In genomic region chr18:26476697-26477096, GRCh38 we compare ENCODE assay signal across 37 cellular contexts.
"Had no signal": no experiment of that assay in that cellular context is flagged by ENCODE, and none has a peak within 500 bp of the region (broad histone marks: within the 10 kb centered on the region; RNA-seq: fewer than 3 reads in every experiment).

No MANE protein-coding gene starts in this region.

- H3K27ac ChIP-seq: adrenal gland, body of pancreas, breast epithelium, cardiac muscle cell, coronary artery, gastrocnemius medialis, heart left ventricle had no signal

- H3K27ac Mint-ChIP-seq: activated CD4-positive, alpha-beta memory T cell treated with anti-CD3 and anti-CD28 coated beads for 36 hours; activated CD4-positive, alpha-beta T cell treated with anti-CD3 and anti-CD28 coated beads for 36 hours; activated CD4-positive, alpha-beta T cell treated with anti-CD3 and anti-CD28 coated beads, Interleukin-2, amount 10 ng/mL, durations not matched to agents 24 days and 14 days; activated CD8-positive, alpha-beta memory T cell treated with anti-CD3 and anti-CD28 coated beads, Interleukin-2, amount 10 ng/mL, durations not matched to agents 7 days and 5 days; activated CD8-positive, alpha-beta T cell treated with anti-CD3 and anti-CD28 coated beads, Interleukin-2, amount 10 ng/mL, durations not matched to agents 7 days and 5 days; activated naive CD4-positive, alpha-beta T cell treated with anti-CD3 and anti-CD28 coated beads for 36 hours; activated naive CD4-positive, alpha-beta T cell treated with anti-CD3 and anti-CD28 coated beads, Interleukin-2, amount 50 U/mL, for 24 hours; activated naive CD8-positive, alpha-beta T cell treated with anti-CD3 and anti-CD28 coated beads for 36 hours; activated naive CD8-positive, alpha-beta T cell treated with anti-CD3 and anti-CD28 coated beads, Interleukin-2, amount 50 U/mL, for 24 hours; activated T-helper 1 cell treated with anti-CD3 and anti-CD28 coated beads, Interleukin-12 subunit alpha, Interleukin-12 subunit beta, Interleukin-2, Interleukin-4 antibody, amounts not matched to agents 30 ng/mL and 10 ng/mL and 1 ng/mL, durations not matched to agents 14 hours and 24 hours and 36 hours; activated T-helper 2 cell treated with anti-CD3 and anti-CD28 coated beads, Interferon-gamma antibody, Interleukin-2, Interleukin-4, amounts not matched to agents 10 μg/mL and 5 μg/mL and 100 μg/mL, durations not matched to agents 14 hours and 24 hours and 36 hours; dendritic cell treated with granulocyte-macrophage colony-stimulating factor and Interleukin-4, amounts not matched to agents 40 ng/mL and 50 ng/mL, for 4 days; endodermal cell; T-helper 17 cell; T-helper 2 cell treated with Interferon-gamma antibody and Interleukin-4, amounts not matched to agents 5 μg/mL and 100 μg/mL, for 36 hours had no signal

- DNase-seq: activated CD4-positive, alpha-beta memory T cell treated with anti-CD3 and anti-CD28 coated beads for 36 hours; activated CD4-positive, alpha-beta T cell treated with anti-CD3 and anti-CD28 coated beads for 36 hours; activated CD4-positive, alpha-beta T cell treated with anti-CD3 and anti-CD28 coated beads, Interleukin-2, amount 10 ng/mL, durations not matched to agents 24 days and 14 days; activated CD4-positive, CD25-positive, alpha-beta regulatory T cell; activated CD4-positive, CD25-positive, alpha-beta regulatory T cell treated with anti-CD3 and anti-CD28 coated beads, Interleukin-2, amount 50 U/mL, for 72 hours; activated CD8-positive, alpha-beta memory T cell treated with anti-CD3 and anti-CD28 coated beads, Interleukin-2, amount 10 ng/mL, durations not matched to agents 7 days and 5 days; activated CD8-positive, alpha-beta memory T cell treated with anti-CD3 and anti-CD28 coated beads, Interleukin-2, amount 50 U/mL, for 4 hours; activated CD8-positive, alpha-beta T cell treated with anti-CD3 and anti-CD28 coated beads, Interleukin-2, amount 10 ng/mL, durations not matched to agents 7 days and 5 days; activated effector memory CD4-positive, alpha-beta T cell treated with anti-CD3 and anti-CD28 coated beads, Interleukin-2, amount 50 U/mL, for 16 hours; activated naive CD4-positive, alpha-beta T cell treated with anti-CD3 and anti-CD28 coated beads for 36 hours; activated naive CD8-positive, alpha-beta T cell treated with anti-CD3 and anti-CD28 coated beads for 36 hours; activated naive CD8-positive, alpha-beta T cell treated with anti-CD3 and anti-CD28 coated beads, Interleukin-2, amount 50 U/mL, for 24 hours; activated T-cell treated with anti-CD3 and anti-CD28 coated beads, Interleukin-2, amount 50 U/mL, for 1 hour; activated T-cell treated with anti-CD3 and anti-CD28 coated beads, Interleukin-2, amount 50 U/mL, for 48 hours; adrenal gland; amygdala; aorta; body of pancreas; dorsolateral prefrontal cortex; effector memory CD4-positive, alpha-beta T cell; endodermal cell; foreskin fibroblast; gastrocnemius medialis; glutamatergic neuron; heart left ventricle; T-helper 17 cell; T1000 had no signal

- H3K36me3 ChIP-seq: adrenal gland, breast epithelium had no signal

- H3K36me3 Mint-ChIP-seq: activated CD4-positive, alpha-beta memory T cell treated with anti-CD3 and anti-CD28 coated beads for 36 hours; activated CD8-positive, alpha-beta memory T cell treated with anti-CD3 and anti-CD28 coated beads, Interleukin-2, amount 10 ng/mL, durations not matched to agents 7 days and 5 days had no signal

- H3K27me3 ChIP-seq: adrenal gland, body of pancreas, breast epithelium, cardiac muscle cell, dorsolateral prefrontal cortex, gastrocnemius medialis, heart left ventricle had no signal

- H3K9me3 ChIP-seq: adrenal gland, body of pancreas, breast epithelium, gastrocnemius medialis, heart left ventricle had no signal

- H3K4me3 ChIP-seq: adrenal gland, body of pancreas, breast epithelium, cardiac muscle cell, coronary artery, dorsolateral prefrontal cortex, gastrocnemius medialis, heart left ventricle had no signal

- ATAC-seq: activated CD4-positive, alpha-beta T cell treated with anti-CD3 and anti-CD28 coated beads for 36 hours; activated CD8-positive, alpha-beta memory T cell treated with anti-CD3 and anti-CD28 coated beads, Interleukin-2, amount 10 ng/mL, durations not matched to agents 7 days and 5 days; activated CD8-positive, alpha-beta T cell treated with anti-CD3 and anti-CD28 coated beads, Interleukin-2, amount 10 ng/mL, durations not matched to agents 7 days and 5 days; activated naive CD8-positive, alpha-beta T cell treated with anti-CD3 and anti-CD28 coated beads, Interleukin-2, amount 50 U/mL, for 24 hours; body of pancreas; esophagus mucosa; gastrocnemius medialis; heart left ventricle; T-helper 17 cell had no signal

- H3K4me3 Mint-ChIP-seq: activated CD4-positive, alpha-beta memory T cell treated with anti-CD3 and anti-CD28 coated beads for 36 hours; activated CD4-positive, alpha-beta T cell treated with anti-CD3 and anti-CD28 coated beads for 36 hours; activated CD4-positive, alpha-beta T cell treated with anti-CD3 and anti-CD28 coated beads, Interleukin-2, amount 10 ng/mL, durations not matched to agents 24 days and 14 days; activated CD8-positive, alpha-beta memory T cell treated with anti-CD3 and anti-CD28 coated beads, Interleukin-2, amount 10 ng/mL, durations not matched to agents 7 days and 5 days; activated CD8-positive, alpha-beta T cell treated with anti-CD3 and anti-CD28 coated beads, Interleukin-2, amount 10 ng/mL, durations not matched to agents 7 days and 5 days; activated naive CD4-positive, alpha-beta T cell treated with anti-CD3 and anti-CD28 coated beads for 36 hours; activated naive CD4-positive, alpha-beta T cell treated with anti-CD3 and anti-CD28 coated beads, Interleukin-2, amount 50 U/mL, for 24 hours; activated naive CD8-positive, alpha-beta T cell treated with anti-CD3 and anti-CD28 coated beads for 36 hours; activated naive CD8-positive, alpha-beta T cell treated with anti-CD3 and anti-CD28 coated beads, Interleukin-2, amount 50 U/mL, for 24 hours; activated T-helper 1 cell treated with anti-CD3 and anti-CD28 coated beads, Interleukin-12 subunit alpha, Interleukin-12 subunit beta, Interleukin-2, Interleukin-4 antibody, amounts not matched to agents 30 ng/mL and 10 ng/mL and 1 ng/mL, durations not matched to agents 14 hours and 24 hours and 36 hours; central memory CD8-positive, alpha-beta T cell; dendritic cell treated with granulocyte-macrophage colony-stimulating factor and Interleukin-4, amounts not matched to agents 40 ng/mL and 50 ng/mL, for 4 days; endodermal cell; T-helper 17 cell; T-helper 2 cell treated with Interferon-gamma antibody and Interleukin-4, amounts not matched to agents 5 μg/mL and 100 μg/mL, for 36 hours had no signal

- H3K4me1 ChIP-seq: adrenal gland, breast epithelium, heart left ventricle had no signal

- H3K27me3 Mint-ChIP-seq: activated CD4-positive, alpha-beta memory T cell treated with anti-CD3 and anti-CD28 coated beads for 36 hours; activated CD4-positive, alpha-beta T cell treated with anti-CD3 and anti-CD28 coated beads for 36 hours; activated CD4-positive, alpha-beta T cell treated with anti-CD3 and anti-CD28 coated beads, Interleukin-2, amount 10 ng/mL, durations not matched to agents 24 days and 14 days; activated CD8-positive, alpha-beta memory T cell treated with anti-CD3 and anti-CD28 coated beads, Interleukin-2, amount 10 ng/mL, durations not matched to agents 7 days and 5 days; activated naive CD4-positive, alpha-beta T cell treated with anti-CD3 and anti-CD28 coated beads, Interleukin-2, amount 50 U/mL, for 24 hours; activated naive CD8-positive, alpha-beta T cell treated with anti-CD3 and anti-CD28 coated beads for 36 hours; activated naive CD8-positive, alpha-beta T cell treated with anti-CD3 and anti-CD28 coated beads, Interleukin-2, amount 50 U/mL, for 24 hours; central memory CD8-positive, alpha-beta T cell; dendritic cell treated with granulocyte-macrophage colony-stimulating factor and Interleukin-4, amounts not matched to agents 40 ng/mL and 50 ng/mL, for 4 days; T-helper 17 cell had no signal

- H3K4me1 Mint-ChIP-seq: activated CD4-positive, alpha-beta T cell treated with anti-CD3 and anti-CD28 coated beads for 36 hours; activated CD4-positive, alpha-beta T cell treated with anti-CD3 and anti-CD28 coated beads, Interleukin-2, amount 10 ng/mL, durations not matched to agents 24 days and 14 days; activated CD8-positive, alpha-beta memory T cell treated with anti-CD3 and anti-CD28 coated beads, Interleukin-2, amount 10 ng/mL, durations not matched to agents 7 days and 5 days; activated naive CD4-positive, alpha-beta T cell treated with anti-CD3 and anti-CD28 coated beads, Interleukin-2, amount 50 U/mL, for 24 hours; activated naive CD8-positive, alpha-beta T cell treated with anti-CD3 and anti-CD28 coated beads for 36 hours; activated naive CD8-positive, alpha-beta T cell treated with anti-CD3 and anti-CD28 coated beads, Interleukin-2, amount 50 U/mL, for 24 hours; central memory CD8-positive, alpha-beta T cell; T-helper 17 cell had no signal

- H3K9me3 Mint-ChIP-seq: activated CD4-positive, alpha-beta memory T cell treated with anti-CD3 and anti-CD28 coated beads for 36 hours; activated CD4-positive, alpha-beta T cell treated with anti-CD3 and anti-CD28 coated beads, Interleukin-2, amount 10 ng/mL, durations not matched to agents 24 days and 14 days; activated naive CD4-positive, alpha-beta T cell treated with anti-CD3 and anti-CD28 coated beads for 36 hours; activated naive CD4-positive, alpha-beta T cell treated with anti-CD3 and anti-CD28 coated beads, Interleukin-2, amount 50 U/mL, for 24 hours; activated naive CD8-positive, alpha-beta T cell treated with anti-CD3 and anti-CD28 coated beads for 36 hours; activated naive CD8-positive, alpha-beta T cell treated with anti-CD3 and anti-CD28 coated beads, Interleukin-2, amount 50 U/mL, for 24 hours; activated T-helper 1 cell treated with anti-CD3 and anti-CD28 coated beads, Interleukin-12 subunit alpha, Interleukin-12 subunit beta, Interleukin-2, Interleukin-4 antibody, amounts not matched to agents 30 ng/mL and 10 ng/mL and 1 ng/mL, durations not matched to agents 14 hours and 24 hours and 36 hours; activated T-helper 2 cell treated with anti-CD3 and anti-CD28 coated beads, Interferon-gamma antibody, Interleukin-2, Interleukin-4, amounts not matched to agents 10 μg/mL and 5 μg/mL and 100 μg/mL, durations not matched to agents 14 hours and 24 hours and 36 hours; central memory CD8-positive, alpha-beta T cell; dendritic cell treated with granulocyte-macrophage colony-stimulating factor and Interleukin-4, amounts not matched to agents 40 ng/mL and 50 ng/mL, for 4 days; endodermal cell; T-helper 2 cell treated with Interferon-gamma antibody and Interleukin-4, amounts not matched to agents 5 μg/mL and 100 μg/mL, for 36 hours had no signal
